In the genomic region with DNA sequence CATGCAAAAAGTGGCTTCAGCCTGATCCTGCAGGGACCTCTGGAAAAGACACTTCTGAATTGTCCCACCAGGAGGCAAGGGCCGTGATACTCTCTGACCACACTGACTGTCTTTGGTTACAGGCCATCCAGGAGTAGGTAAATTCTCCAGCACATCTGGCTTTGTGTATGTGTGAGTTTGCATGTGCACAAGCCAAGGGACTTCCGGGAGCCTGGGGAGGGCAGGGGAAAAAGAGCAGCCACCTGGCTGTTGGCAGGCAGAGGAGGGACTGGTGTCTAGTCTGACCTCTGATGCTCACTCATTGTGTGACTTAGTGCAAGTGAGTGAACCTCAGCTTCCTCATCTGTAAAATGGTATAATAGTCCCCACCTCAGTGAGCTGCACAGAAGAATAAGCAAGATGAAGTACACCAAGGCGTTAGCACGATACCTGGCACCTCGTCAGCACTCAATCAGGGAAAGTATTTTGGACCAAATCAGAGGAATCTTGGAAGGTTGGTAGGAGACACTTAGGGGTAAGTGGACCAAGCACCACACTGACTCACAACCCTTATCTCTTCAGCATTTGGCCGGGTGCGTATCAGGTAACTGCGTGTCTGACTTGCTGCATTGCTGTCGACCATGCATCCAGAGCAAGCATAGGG, we compare ENCODE assay signal across 12 cellular contexts. TPM values are rescaled to one million over a fixed set of nuclear protein-coding genes. Genes with fewer than 3 reads are reported as not detected.
DNase-seq lines count a peak whose midpoint lies in the region; ATAC-seq, FAIRE-seq and TF ChIP-seq lines count a peak whose summit lies in the region.
"Had no signal": no experiment of that assay in that cellular context is flagged by ENCODE, and none has a peak within 500 bp of the region (broad histone marks: within the 10 kb centered on the region; RNA-seq: fewer than 3 reads in every experiment).

No MANE protein-coding gene starts in this region.

- no peaks in the 10 kb centered on the region for H3K9me3 ChIP-seq in K562 (replicated peaks; ENCODE audit: control insufficient read depth, insufficient read depth, low read depth, low read length)

- no peak overlapping the region for H3K27ac ChIP-seq in K562 (ENCODE audit: extremely low read depth, low read depth, low read length)

- H4K20me1 ChIP-seq in K562 (replicated peaks; ENCODE audit: control insufficient read depth, insufficient read depth, low read length): no peaks in the 10 kb centered on the region

- H3K27me3 ChIP-seq in K562 (ENCODE audit: control insufficient read depth in 2 of 2, insufficient read depth in 2 of 2, low read length in 2 of 2): no peaks in the 10 kb centered on the region

- POLR2A ChIA-PET in K562 (lab: Yijun Ruan, JAX): interaction anchor here (0.9 kb wide), 1 partner anchor 100 kb away, joined by 4 read pairs; no protein-coding TSS in a partner anchor

- intact Hi-C loops in K562 (cut with micrococcal nuclease): no loop called here
- intact Hi-C loops in lower leg skin (cut with DNase I; ENCODE audit: low total_unique reads): no loop called here

- in situ Hi-C loops in K562 (cut with MboI): no loop called here

- H3K4me3 ChIP-seq in K562: no peak overlapping the region
- H3K4me3 ChIP-seq in lower leg skin (ENCODE audit: low read depth, poor library complexity, severe bottlenecking): no peak overlapping the region

- 27% methylated on average over 9 of the region's 9 CpGs for WGBS in K562 (ENCODE audit: insufficient coverage, low coverage, missing lambda C conversion rate)
- 86 to 89% methylated on average over 9 of the region's 9 CpGs for WGBS in lower leg skin, 2 donors

- no peaks in the 10 kb centered on the region for H3K36me3 ChIP-seq in K562 (ENCODE audit: control insufficient read depth, insufficient read depth, low read length)

- H2AFZ ChIP-seq in K562 (ENCODE audit: low read depth, low read length): no peak overlapping the region; the same call in 1 of the 2 replicates

- CTCF ChIA-PET in K562 (lab: Yijun Ruan, JAX; ENCODE audit: low intra/inter-chr PET ratio): no interaction called here

- H3K9me1 ChIP-seq in K562 (ENCODE audit: control insufficient read depth, insufficient read depth, low read length): no peaks in the 10 kb centered on the region

- peak in 2 of 4 experiments; percentile 27 to 60 for DNase-seq in K562 (ENCODE audit: extremely low read depth in 1 of 4, low spot score in 3 of 4)
- DNase-seq in lower leg skin (ENCODE audit: low spot score in 2 of 2): no peak
- no peak for DNase-seq in frontal cortex (ENCODE audit: low spot score in 2 of 2)
- no peak for DNase-seq in GM03348 (ENCODE audit: low spot score)
- DNase-seq: DND-41, mesendoderm, NCI-H226 had no signal

- peak; percentile 47; the same call in 1 of the 2 replicates for TF ChIP-seq EP300 in K562 (IDR thresholded peaks at IDR 0.05; ENCODE audit: low read length)

- peaks cover 17 to 46% of the 10 kb centered on the region in 2 experiments for H3K4me1 ChIP-seq in K562 (replicated peaks in 1 of 2; ENCODE audit: control insufficient read depth in 2 of 2, insufficient read depth in 2 of 2, low read length in 2 of 2)

- no peak overlapping the region for H3K9ac ChIP-seq in K562 (ENCODE audit: insufficient read depth in 1 of 2, low read depth in 2 of 2, low read length in 2 of 2)

- H3K79me2 ChIP-seq in K562 (ENCODE audit: control insufficient read depth, insufficient read depth, low read length): no peaks in the 10 kb centered on the region

- ATAC-seq in GM18498 (IDR thresholded peaks at IDR 0.05; ENCODE audit: unreplicated experiment) (peak; percentile 68), GM21360 (IDR thresholded peaks at IDR 0.05; ENCODE audit: unreplicated experiment) (peak; percentile 64), HG03135 (IDR thresholded peaks at IDR 0.05; ENCODE audit: unreplicated experiment) (peak; percentile 46), K562 (peak; percentile 22), SK-N-SH treated with all-trans-retinoic acid at 6 μM for 48 hours (no peak)
- ATAC-seq: WTC11 had no signal

- TF ChIP-seq CTCF in K562 (IDR thresholded peaks at IDR 0.05 in 2 of 3, conservative IDR thresholded peaks at IDR 0.05 in 1 of 3; ENCODE audit: insufficient read depth in 2 of 3, low read depth in 1 of 3, low read length in 3 of 3) (no peak), lower leg skin (IDR thresholded peaks at IDR 0.05) (no peak)

- no peak for TF ChIP-seq POLR2A in K562 (conservative IDR thresholded peaks at IDR 0.05)
- no peak for TF ChIP-seq POLR2A in lower leg skin (IDR thresholded peaks at IDR 0.05)

- FAIRE-seq in K562 (lab: Jason Lieb, UNC) (peak; percentile 49), frontal cortex (lab: Jason Lieb, UNC) (no peak)

- TF ChIP-seq RAD21 in K562 (CRISPR knock-in tag; conservative IDR thresholded peaks at IDR 0.05 in 1 of 2, IDR thresholded peaks at IDR 0.05 in 1 of 2): no peak

- peak overlapping the region; percentile 32; the same call in 1 of the 2 replicates for H3K4me2 ChIP-seq in K562 (ENCODE audit: insufficient read depth, low read length)

- BruUV-seq in K562 (replicated peaks; lab: Mats Ljungman, UMichigan): no TSS peak

TF ChIP-seq in K562, 482 proteins besides CTCF, POLR2A, EP300 and RAD21 (continues in another document):
- TF ChIP-seq, protein P1, sequence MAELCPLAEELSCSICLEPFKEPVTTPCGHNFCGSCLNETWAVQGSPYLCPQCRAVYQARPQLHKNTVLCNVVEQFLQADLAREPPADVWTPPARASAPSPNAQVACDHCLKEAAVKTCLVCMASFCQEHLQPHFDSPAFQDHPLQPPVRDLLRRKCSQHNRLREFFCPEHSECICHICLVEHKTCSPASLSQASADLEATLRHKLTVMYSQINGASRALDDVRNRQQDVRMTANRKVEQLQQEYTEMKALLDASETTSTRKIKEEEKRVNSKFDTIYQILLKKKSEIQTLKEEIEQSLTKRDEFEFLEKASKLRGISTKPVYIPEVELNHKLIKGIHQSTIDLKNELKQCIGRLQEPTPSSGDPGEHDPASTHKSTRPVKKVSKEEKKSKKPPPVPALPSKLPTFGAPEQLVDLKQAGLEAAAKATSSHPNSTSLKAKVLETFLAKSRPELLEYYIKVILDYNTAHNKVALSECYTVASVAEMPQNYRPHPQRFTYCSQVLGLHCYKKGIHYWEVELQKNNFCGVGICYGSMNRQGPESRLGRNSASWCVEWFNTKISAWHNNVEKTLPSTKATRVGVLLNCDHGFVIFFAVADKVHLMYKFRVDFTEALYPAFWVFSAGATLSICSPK (IDR thresholded peaks at IDR 0.05; ENCODE audit: borderline replicate concordance): no peak

TF ChIP-seq in SK-N-SH treated with all-trans-retinoic acid at 6 μM for 48 hours, 23 proteins besides CTCF, POLR2A, EP300 and RAD21 (continues in another document):
- TF ChIP-seq, protein P2, sequence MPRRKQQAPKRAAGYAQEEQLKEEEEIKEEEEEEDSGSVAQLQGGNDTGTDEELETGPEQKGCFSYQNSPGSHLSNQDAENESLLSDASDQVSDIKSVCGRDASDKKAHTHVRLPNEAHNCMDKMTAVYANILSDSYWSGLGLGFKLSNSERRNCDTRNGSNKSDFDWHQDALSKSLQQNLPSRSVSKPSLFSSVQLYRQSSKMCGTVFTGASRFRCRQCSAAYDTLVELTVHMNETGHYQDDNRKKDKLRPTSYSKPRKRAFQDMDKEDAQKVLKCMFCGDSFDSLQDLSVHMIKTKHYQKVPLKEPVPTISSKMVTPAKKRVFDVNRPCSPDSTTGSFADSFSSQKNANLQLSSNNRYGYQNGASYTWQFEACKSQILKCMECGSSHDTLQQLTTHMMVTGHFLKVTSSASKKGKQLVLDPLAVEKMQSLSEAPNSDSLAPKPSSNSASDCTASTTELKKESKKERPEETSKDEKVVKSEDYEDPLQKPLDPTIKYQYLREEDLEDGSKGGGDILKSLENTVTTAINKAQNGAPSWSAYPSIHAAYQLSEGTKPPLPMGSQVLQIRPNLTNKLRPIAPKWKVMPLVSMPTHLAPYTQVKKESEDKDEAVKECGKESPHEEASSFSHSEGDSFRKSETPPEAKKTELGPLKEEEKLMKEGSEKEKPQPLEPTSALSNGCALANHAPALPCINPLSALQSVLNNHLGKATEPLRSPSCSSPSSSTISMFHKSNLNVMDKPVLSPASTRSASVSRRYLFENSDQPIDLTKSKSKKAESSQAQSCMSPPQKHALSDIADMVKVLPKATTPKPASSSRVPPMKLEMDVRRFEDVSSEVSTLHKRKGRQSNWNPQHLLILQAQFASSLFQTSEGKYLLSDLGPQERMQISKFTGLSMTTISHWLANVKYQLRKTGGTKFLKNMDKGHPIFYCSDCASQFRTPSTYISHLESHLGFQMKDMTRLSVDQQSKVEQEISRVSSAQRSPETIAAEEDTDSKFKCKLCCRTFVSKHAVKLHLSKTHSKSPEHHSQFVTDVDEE (CRISPR knock-in tag; IDR thresholded peaks at IDR 0.05): no peak
- TF ChIP-seq, protein P3, sequence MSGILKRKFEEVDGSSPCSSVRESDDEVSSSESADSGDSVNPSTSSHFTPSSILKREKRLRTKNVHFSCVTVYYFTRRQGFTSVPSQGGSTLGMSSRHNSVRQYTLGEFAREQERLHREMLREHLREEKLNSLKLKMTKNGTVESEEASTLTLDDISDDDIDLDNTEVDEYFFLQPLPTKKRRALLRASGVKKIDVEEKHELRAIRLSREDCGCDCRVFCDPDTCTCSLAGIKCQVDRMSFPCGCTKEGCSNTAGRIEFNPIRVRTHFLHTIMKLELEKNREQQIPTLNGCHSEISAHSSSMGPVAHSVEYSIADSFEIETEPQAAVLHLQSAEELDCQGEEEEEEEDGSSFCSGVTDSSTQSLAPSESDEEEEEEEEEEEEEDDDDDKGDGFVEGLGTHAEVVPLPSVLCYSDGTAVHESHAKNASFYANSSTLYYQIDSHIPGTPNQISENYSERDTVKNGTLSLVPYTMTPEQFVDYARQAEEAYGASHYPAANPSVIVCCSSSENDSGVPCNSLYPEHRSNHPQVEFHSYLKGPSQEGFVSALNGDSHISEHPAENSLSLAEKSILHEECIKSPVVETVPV (CRISPR knock-in tag; IDR thresholded peaks at IDR 0.05): no peak

RNA-seq across cellular contexts. Expression of a gene that starts 19.1 kb away (rescaled TPM):
- total RNA-seq in K562 (2011; cell fraction: chromatin; rRNA removed; ENCODE audit: low replicate concordance): 1.2 and 1.8 TPM in 2 replicates
- total RNA-seq in K562 (2011; cell fraction: nucleolus; rRNA removed): 0.67 and 0.92 TPM in 2 replicates
- 1.3 and 1.8 TPM in 2 replicates for total RNA-seq in K562 (2011; cell fraction: nucleoplasm; rRNA removed)
- total RNA-seq in K562 (2014; rRNA removed): 1.2 and 1.4 TPM in 2 replicates
- total RNA-seq in K562 (2014; rRNA removed; fragmentation: Illumina TruSeq; extraction: Trizol): 1.9 and 2.0 TPM in 2 replicates
- 1.2 and 1.3 TPM in 2 replicates for total RNA-seq in K562 (2015; rRNA removed; fragmentation: Illumina TruSeq; extraction: Trizol)
- total RNA-seq in K562 (2021): 1.4 and 2.1 TPM in 2 replicates
- polyA plus RNA-seq in K562 (2011; rRNA removed): 0.61 and 0.70 TPM in 2 replicates
- 0.37 and 0.46 TPM in 2 replicates for polyA plus RNA-seq in K562 (2011; cell fraction: cytosol; rRNA removed)
- 1.2 and 1.5 TPM in 2 replicates for polyA plus RNA-seq in K562 (2011; cell fraction: nucleus; rRNA removed)
- polyA plus RNA-seq in K562 (2012): 1.4 and 5.2 TPM in 2 replicates
- 1.7 TPM in 2 replicates for polyA plus RNA-seq in K562 (2014; fragmentation: Illumina TruSeq; extraction: Trizol)
- polyA plus RNA-seq in K562 (2014; fragmentation: Nextera tagmentation; extraction: Ambion mirVana): under 1 TPM; 0.18 to 0.46 TPM
- 1.7 and 2.1 TPM in 2 replicates for polyA plus RNA-seq in K562 (2014; rRNA removed)
- 0.67 and 1.1 TPM in 2 replicates for polyA minus RNA-seq in K562 (2011; rRNA and poly(A)+ RNA removed)
- 0.27 and 0.48 TPM in 2 replicates for polyA minus RNA-seq in K562 (2011; cell fraction: cytosol; rRNA and poly(A)+ RNA removed)
- 0.81 and 1.3 TPM in 2 replicates for polyA minus RNA-seq in K562 (2011; cell fraction: nucleus; rRNA and poly(A)+ RNA removed)
- under 1 TPM; 0.10 to 0.58 (median 0.23) TPM for total RNA-seq in lower leg skin
- total RNA-seq in frontal cortex: 0.41 TPM
